In the genomic region with DNA sequence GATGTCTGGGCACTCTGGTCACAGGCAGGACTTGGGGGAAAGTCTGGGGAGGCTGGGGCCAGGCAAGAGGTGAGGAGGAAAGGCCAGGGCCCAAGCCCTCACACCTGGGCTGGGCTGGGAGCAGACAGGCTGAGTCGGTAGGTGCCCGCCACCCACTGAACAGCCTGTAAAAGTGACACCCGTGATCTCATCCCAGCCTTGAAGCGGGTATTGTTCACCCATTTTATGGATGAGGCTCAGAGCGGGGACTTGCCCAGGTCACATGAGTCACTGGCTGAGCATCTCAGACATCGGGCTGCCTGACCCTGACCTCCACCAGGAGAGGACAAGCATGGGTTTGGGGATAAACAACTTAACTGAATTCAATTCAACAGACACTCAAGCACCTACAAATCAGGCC, we compare ENCODE assay signal across 19 cellular contexts. TPM values are rescaled to one million over a fixed set of nuclear protein-coding genes. Genes with fewer than 3 reads are reported as not detected.
DNase-seq lines count a peak whose midpoint lies in the region; ATAC-seq and TF ChIP-seq lines count a peak whose summit lies in the region.
"Had no signal": no experiment of that assay in that cellular context is flagged by ENCODE, and none has a peak within 500 bp of the region (broad histone marks: within the 10 kb centered on the region; RNA-seq: fewer than 3 reads in every experiment).

No MANE protein-coding gene starts in this region.

- 83% methylated on average over 6 of the region's 6 CpGs for WGBS in hepatocyte (ENCODE audit: low lambda C conversion rate, missing lambda C conversion rate)

- H3K9me2 ChIP-seq in hepatocyte (replicated peaks; ENCODE audit: insufficient read depth), result no peaks in the 10 kb centered on the region

- H3K4me1 ChIP-seq in hepatocyte (ENCODE audit: insufficient read depth), result peaks cover 14% of the 10 kb centered on the region
- H3K4me1 ChIP-seq: esophagus squamous epithelium had no signal

- H3K9me3 ChIP-seq in hepatocyte (ENCODE audit: low read depth), result no peaks in the 10 kb centered on the region
- H3K9me3 ChIP-seq: esophagus squamous epithelium, heart left ventricle, neutrophil had no signal

- intact Hi-C loops in left ventricle myocardium superior (cut with micrococcal nuclease), result no loop called here

- H3K27ac ChIP-seq in RWPE1 (peak overlapping the region; percentile 45), hepatocyte (peak overlapping the region; percentile 27)
- H3K27ac ChIP-seq: esophagus squamous epithelium, heart left ventricle, neutrophil had no signal

- no peak overlapping the region for H3K4me2 ChIP-seq in hepatocyte

- H3K4me3 ChIP-seq in hepatocyte, result no peak overlapping the region
- H3K4me3 ChIP-seq in retinal pigment epithelial cell (ENCODE audit: low read length), result no peak overlapping the region
- H3K4me3 ChIP-seq: esophagus squamous epithelium, heart left ventricle had no signal

- TF ChIP-seq CTCF in RWPE1 (conservative IDR thresholded peaks at IDR 0.05; ENCODE audit: low read depth) (no peak), hepatocyte (IDR thresholded peaks at IDR 0.05; ENCODE audit: poor library complexity) (no peak), retinal pigment epithelial cell (conservative IDR thresholded peaks at IDR 0.05; ENCODE audit: low read depth, low read length) (no peak)

- POLR2A ChIA-PET in RWPE1 (lab: Yijun Ruan, JAX; ENCODE audit: low non-redundant PET), result no interaction called here

- ATAC-seq in left ventricle myocardium superior, result no peak
- ATAC-seq: heart left ventricle, sciatic nerve had no signal

- no peaks in the 10 kb centered on the region for H3K36me3 ChIP-seq in hepatocyte (replicated peaks; ENCODE audit: insufficient read depth, low read depth)
- H3K36me3 ChIP-seq: esophagus squamous epithelium, heart left ventricle, neutrophil had no signal

- no peak overlapping the region for H2AFZ ChIP-seq in hepatocyte

- CTCF ChIA-PET in RWPE1 (lab: Yijun Ruan, JAX), result interaction anchor here (0.7 kb wide), 1 partner anchor 10 kb away, joined by 3 read pairs; no protein-coding TSS in a partner anchor

- no peaks in the 10 kb centered on the region for H3K27me3 ChIP-seq in hepatocyte
- H3K27me3 ChIP-seq: esophagus squamous epithelium, heart left ventricle, neutrophil had no signal

- H3K79me2 ChIP-seq in hepatocyte, result no peaks in the 10 kb centered on the region

- no peaks in the 10 kb centered on the region for H4K20me1 ChIP-seq in hepatocyte (ENCODE audit: insufficient read depth, poor library complexity, severe bottlenecking)

- DNase-seq in ELR (ENCODE audit: low read depth) (peak; percentile 75), RWPE1 (ENCODE audit: low spot score) (peak; percentile 12), hepatocyte (ENCODE audit: low spot score) (no peak), retinal pigment epithelial cell (ENCODE audit: low read depth) (peak; percentile 31), left ventricle myocardium superior (no peak), epidermal melanocyte (ENCODE audit: insufficient read length, low spot score) (no peak), SIG-M5 treated with dmso at 0.1 percent for 504 hours (lab: John Stamatoyannopoulos, UW; ENCODE audit: unreplicated experiment) (no peak), NCI-H1417 (lab: John Stamatoyannopoulos, UW) (no peak)
- DNase-seq: activated CD4-positive, alpha-beta T cell treated with anti-CD3 and anti-CD28 coated beads for 4 hours; activated CD8-positive, alpha-beta memory T cell treated with anti-CD3 and anti-CD28 coated beads, Interleukin-2, amount 50 U/mL, for 48 hours; activated naive CD4-positive, alpha-beta T cell treated with anti-CD3 and anti-CD28 coated beads, Interleukin-2, amount 10 ng/mL, durations not matched to agents 7 days and 5 days; COR-L47; dermis blood vessel endothelial cell; esophagus squamous epithelium; NCI-H2029 treated with DMSO at 0.1 percent for 48 hours; NCI-H524 treated with DMSO at 0.1 percent for 48 hours had no signal

RNA-seq across cellular contexts. Expression of gene CTSH, which starts 52.0 kb away (rescaled TPM):
- total RNA-seq in hepatocyte, result 610 and 637 TPM in 2 replicates
- 521 and 544 TPM in 2 replicates for polyA plus RNA-seq in hepatocyte
- 72.3 TPM for total RNA-seq in left ventricle myocardium superior

Comparison
In these comparisons a context has a peak if more than half of its experiments do, and no peak if none do; other contexts are left out.
1. DNase-seq: peak in ELR (single experiment), RWPE1 (single experiment) and retinal pigment epithelial cell (single experiment); none in hepatocyte (single experiment), left ventricle myocardium superior (single experiment), epidermal melanocyte (single experiment), SIG-M5 treated with dmso at 0.1 percent for 504 hours (single experiment) and NCI-H1417 (0 of 3).